16 cellular contexts compared by ENCODE assay signal in genomic region chr4:170698334-170698733, GRCh38.
A peak's percentile ranks its signal among the peaks of the same experiment; 100 is the strongest.
DNase-seq lines count a peak whose midpoint lies in the region; ATAC-seq and TF ChIP-seq lines count a peak whose summit lies in the region.
"Had no signal": no experiment of that assay in that cellular context is flagged by ENCODE, and none has a peak within 500 bp of the region (broad histone marks: within the 10 kb centered on the region; RNA-seq: fewer than 3 reads in every experiment).

No MANE protein-coding gene starts in this region.

- H2BK120ac ChIP-seq in neuronal stem cell (ENCODE audit: low read depth, low read length) = no peak overlapping the region

- H2AK5ac ChIP-seq in neuronal stem cell (ENCODE audit: low read depth, low read length) = no peak overlapping the region

- no peak overlapping the region for H3K18ac ChIP-seq in neuronal stem cell (ENCODE audit: low read length)

- TF ChIP-seq POLR2A in vagina (IDR thresholded peaks at IDR 0.05) = no peak

- no peaks in the 10 kb centered on the region for H3K36me3 ChIP-seq in BLaER1 treated with 17β-estradiol and CSF1 and Interleukin-3, amounts not matched to agents 10 nM and 100 nM
- H3K36me3 ChIP-seq in neuronal stem cell (replicated peaks in 1 of 2; ENCODE audit: control insufficient read depth in 2 of 2, insufficient read depth in 2 of 2, low read length in 2 of 2) (no peaks in the 10 kb centered on the region), vagina (no peaks in the 10 kb centered on the region)
- H3K36me3 ChIP-seq: neutrophil, upper lobe of left lung had no signal

- H2AFZ ChIP-seq in neuronal stem cell (ENCODE audit: low read length) = no peak overlapping the region

- H2BK15ac ChIP-seq in neuronal stem cell (ENCODE audit: low read length) = no peak overlapping the region

- no peak overlapping the region for H3K9ac ChIP-seq in BLaER1 treated with 17β-estradiol and CSF1 and Interleukin-3, amounts not matched to agents 10 nM and 100 nM
- H3K9ac ChIP-seq in neuronal stem cell (ENCODE audit: low read depth, low read length, poor library complexity) = no peak overlapping the region

- H3K27ac ChIP-seq in BLaER1 treated with 17β-estradiol and CSF1 and Interleukin-3, amounts not matched to agents 10 nM and 100 nM = peak overlapping the region in 1 of 11 experiments; percentile 27; a peak in 1 of 22 replicates
- H3K27ac ChIP-seq in neuronal stem cell (replicated peaks; ENCODE audit: low read length) (no peak overlapping the region), vagina (no peak overlapping the region)
- H3K27ac ChIP-seq: neutrophil, upper lobe of left lung had no signal

- peaks cover 0 to 8% (median 0%) of the 10 kb centered on the region in 11 experiments; a peak in 2 of 22 replicates for H3K9me3 ChIP-seq in BLaER1 treated with 17β-estradiol and CSF1 and Interleukin-3, amounts not matched to agents 10 nM and 100 nM (replicated peaks in 1 of 11)
- H3K9me3 ChIP-seq in neuronal stem cell (replicated peaks in 1 of 2; ENCODE audit: control insufficient read depth in 2 of 2, insufficient read depth in 1 of 2, low read depth in 1 of 2, low read length in 2 of 2) (peaks cover 0 to 2% of the 10 kb centered on the region in 2 donors), vagina (no peaks in the 10 kb centered on the region)
- H3K9me3 ChIP-seq: neutrophil, upper lobe of left lung had no signal

- no peak overlapping the region for H3K14ac ChIP-seq in neuronal stem cell (ENCODE audit: low read length)

- H2BK12ac ChIP-seq in neuronal stem cell (ENCODE audit: low read length) = no peak overlapping the region

- no peaks in the 10 kb centered on the region for H4K20me1 ChIP-seq in BLaER1 treated with 17β-estradiol and CSF1 and Interleukin-3, amounts not matched to agents 10 nM and 100 nM

- no peak overlapping the region for H3K4ac ChIP-seq in neuronal stem cell (ENCODE audit: low read length)

- H3K27me3 ChIP-seq in BLaER1 treated with 17β-estradiol and CSF1 and Interleukin-3, amounts not matched to agents 10 nM and 100 nM = no peaks in the 10 kb centered on the region
- H3K27me3 ChIP-seq in neuronal stem cell (ENCODE audit: control insufficient read depth in 3 of 3, insufficient read depth in 3 of 3, low read depth in 1 of 3, low read length in 3 of 3) (no peaks in the 10 kb centered on the region), vagina (no peaks in the 10 kb centered on the region)
- H3K27me3 ChIP-seq: neutrophil, upper lobe of left lung had no signal

- no peak overlapping the region for H3K23ac ChIP-seq in neuronal stem cell (ENCODE audit: low read depth, low read length, poor library complexity)

- ATAC-seq in GM19395 (IDR thresholded peaks at IDR 0.05; ENCODE audit: unreplicated experiment) = peak; percentile 81
- peak; percentile 44 for ATAC-seq in HG02759 (IDR thresholded peaks at IDR 0.05; ENCODE audit: unreplicated experiment)
- peak; percentile 64 for ATAC-seq in HG03354 (IDR thresholded peaks at IDR 0.05; ENCODE audit: poor library complexity, severe bottlenecking, unreplicated experiment)
- ATAC-seq: activated CD4-positive, alpha-beta T cell treated with anti-CD3 and anti-CD28 coated beads for 36 hours; left ventricle myocardium superior had no signal

- WGBS in neuronal stem cell (ENCODE audit: extremely low coverage in 2 of 2, insufficient read length in 2 of 2, insufficient replicate concordance in 1 of 2), 2 donors = no CpG with 5 or more reads among the region's 1 CpG

- H3K79me1 ChIP-seq in neuronal stem cell (ENCODE audit: low read depth, low read length) = no peaks in the 10 kb centered on the region

- no peak overlapping the region for H2BK5ac ChIP-seq in neuronal stem cell (ENCODE audit: low read length)

- TF ChIP-seq CTCF in vagina (IDR thresholded peaks at IDR 0.05) = no peak

- peak overlapping the region; percentile 19 to 60 (median 45); a peak in 18 of 22 replicates for H3K4me2 ChIP-seq in BLaER1 treated with 17β-estradiol and CSF1 and Interleukin-3, amounts not matched to agents 10 nM and 100 nM
- no peak overlapping the region for H3K4me2 ChIP-seq in neuronal stem cell (ENCODE audit: insufficient read depth, low read length, poor library complexity, severe bottlenecking)

- H3K4me3 ChIP-seq in BLaER1 treated with 17β-estradiol and CSF1 and Interleukin-3, amounts not matched to agents 10 nM and 100 nM = no peak overlapping the region
- H3K4me3 ChIP-seq in neuronal stem cell (ENCODE audit: low read length in 2 of 2) (no peak overlapping the region), vagina (no peak overlapping the region)
- H3K4me3 ChIP-seq: upper lobe of left lung had no signal

- no peak overlapping the region for H4K8ac ChIP-seq in neuronal stem cell (ENCODE audit: low read depth, low read length)

- intact Hi-C loops in vagina (cut with DNase I) = no loop called here

- no peak overlapping the region for H4K91ac ChIP-seq in neuronal stem cell (ENCODE audit: low read depth, low read length, poor library complexity)

- no peak for DNase-seq in activated naive CD4-positive, alpha-beta T cell treated with anti-CD3 and anti-CD28 coated beads, Interleukin-2, amount 50 U/mL, for 16 hours
- DNase-seq in globus pallidus (ENCODE audit: low spot score) = no peak
- DNase-seq in neuronal stem cell (ENCODE audit: low spot score) = no peak
- DNase-seq in vagina (ENCODE audit: extremely low spot score in 2 of 2) = no peak
- DNase-seq: activated CD4-positive, alpha-beta T cell treated with anti-CD3 and anti-CD28 coated beads for 36 hours; Karpas-422; left ventricle myocardium superior; NCI-H2171 treated with DMSO at 0.1 percent for 48 hours; OCI-M1; T-helper 1 cell; upper lobe of left lung had no signal

- peaks cover 9 to 22% (median 16%) of the 10 kb centered on the region in 10 experiments; a peak in 18 of 20 replicates for H3K4me1 ChIP-seq in BLaER1 treated with 17β-estradiol and CSF1 and Interleukin-3, amounts not matched to agents 10 nM and 100 nM
- H3K4me1 ChIP-seq in neuronal stem cell (ENCODE audit: control insufficient read depth in 2 of 2, insufficient read depth in 1 of 2, low read depth in 1 of 2, low read length in 2 of 2) = no peaks in the 10 kb centered on the region
- no peaks in the 10 kb centered on the region for H3K4me1 ChIP-seq in vagina
- H3K4me1 ChIP-seq: upper lobe of left lung had no signal
